ENCODE assay signal across 19 cellular contexts in the genomic region with DNA sequence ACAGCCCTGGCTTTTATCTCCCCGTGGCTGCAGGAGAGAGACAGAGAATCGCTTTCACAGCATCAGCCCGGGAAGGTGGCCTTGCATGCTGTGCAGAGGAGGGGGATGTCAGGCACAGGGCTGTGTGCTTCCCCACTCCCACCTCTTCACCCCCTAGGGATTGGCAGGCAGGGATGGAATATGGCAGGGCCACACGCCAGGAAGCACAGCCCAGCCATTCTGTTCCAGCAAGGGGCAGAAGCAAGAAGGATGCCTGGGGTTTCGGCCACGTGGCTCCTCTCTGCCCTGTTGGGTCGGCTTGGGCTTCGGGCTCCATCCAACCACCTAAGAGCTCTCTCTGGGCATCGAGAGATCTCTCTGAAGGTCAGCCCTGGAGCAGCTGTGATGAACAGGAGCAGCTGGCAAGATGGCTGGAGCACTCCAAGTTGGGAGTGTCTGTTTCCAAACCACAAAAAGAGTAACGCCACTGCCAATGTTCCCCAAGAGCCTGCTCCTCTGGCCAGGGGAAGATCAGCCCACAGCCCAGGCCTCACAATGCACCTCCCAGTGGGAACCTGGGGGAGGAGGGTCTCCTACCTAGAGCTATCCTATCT.
DNase-seq lines count a peak whose midpoint lies in the region; ATAC-seq and TF ChIP-seq lines count a peak whose summit lies in the region.
"Had no signal": no experiment of that assay in that cellular context is flagged by ENCODE, and none has a peak within 500 bp of the region (broad histone marks: within the 10 kb centered on the region; RNA-seq: fewer than 3 reads in every experiment).

No MANE protein-coding gene starts in this region.

- no peak overlapping the region for H3K18ac ChIP-seq in H9 (ENCODE audit: insufficient read length, low read depth, low read length)

- H3K36me3 ChIP-seq in adipocyte (ENCODE audit: control insufficient read depth, insufficient read depth, low read length, severe bottlenecking) (no peaks in the 10 kb centered on the region), hepatocyte (replicated peaks; ENCODE audit: insufficient read depth, low read depth) (no peaks in the 10 kb centered on the region), sigmoid colon (no peaks in the 10 kb centered on the region), left lung (no peaks in the 10 kb centered on the region)
- H3K36me3 ChIP-seq: Peyer's patch, prostate gland had no signal

- no peak for TF ChIP-seq EP300 in sigmoid colon (IDR thresholded peaks at IDR 0.05)

- no peak overlapping the region for H2AK5ac ChIP-seq in H9 (ENCODE audit: insufficient read length, low read length)

- no peaks in the 10 kb centered on the region for H3K79me1 ChIP-seq in H9 (ENCODE audit: insufficient read depth, low read depth, low read length, poor library complexity, severe bottlenecking)

- H4K8ac ChIP-seq in H9 (replicated peaks; ENCODE audit: insufficient read length, low read depth, low read length): no peak overlapping the region

- DNase-seq in H9 (peak; percentile 27), adipocyte (ENCODE audit: low read depth) (no peak), hepatocyte (ENCODE audit: low spot score) (no peak), sigmoid colon (no peak), DMS114 treated with DMSO at 0.1 percent for 48 hours (lab: John Stamatoyannopoulos, UW; ENCODE audit: unreplicated experiment) (no peak), left lung (no peak)
- DNase-seq in activated naive CD4-positive, alpha-beta T cell treated with anti-CD3 and anti-CD28 coated beads, Interleukin-2, amount 50 U/mL, for 72 hours (ENCODE audit: low spot score in 2 of 2): no peak
- DNase-seq: activated CD8-positive, alpha-beta T cell treated with anti-CD3 and anti-CD28 coated beads for 36 hours; activated naive CD4-positive, alpha-beta T cell treated with Interleukin-2 at 50 U/mL for 16 hours; central memory CD4-positive, alpha-beta T cell; HCEC 1CT; midbrain; NCI-H345; Peyer's patch; stimulated activated CD4-positive, alpha-beta T cell treated with anti-CD3 and anti-CD28 coated beads, Interleukin-4, amount 100 ng/mL, for 24 hours; stimulated activated naive CD4-positive, alpha-beta T cell treated with Interleukin-2 at 50 U/mL for 16 hours; T1000 had no signal

- H3K4me3 Mint-ChIP-seq in H9: no peak overlapping the region
- H3K4me3 Mint-ChIP-seq: activated CD8-positive, alpha-beta T cell treated with anti-CD3 and anti-CD28 coated beads for 36 hours had no signal

- H4K20me1 ChIP-seq in H9 (ENCODE audit: control insufficient read depth, insufficient read depth, insufficient read length): no peaks in the 10 kb centered on the region
- no peaks in the 10 kb centered on the region for H4K20me1 ChIP-seq in hepatocyte (ENCODE audit: insufficient read depth, poor library complexity, severe bottlenecking)

- H3K27me3 ChIP-seq in H9 (ENCODE audit: insufficient read depth, low read length) (no peaks in the 10 kb centered on the region), adipocyte (replicated peaks; ENCODE audit: control insufficient read depth, insufficient read depth, low read length) (no peaks in the 10 kb centered on the region), hepatocyte (no peaks in the 10 kb centered on the region), sigmoid colon (no peaks in the 10 kb centered on the region), left lung (no peaks in the 10 kb centered on the region)
- H3K27me3 ChIP-seq: Peyer's patch had no signal

- no peak overlapping the region for H3K27ac Mint-ChIP-seq in H9
- H3K27ac Mint-ChIP-seq in activated naive CD4-positive, alpha-beta T cell treated with anti-CD3 and anti-CD28 coated beads, Interleukin-2, amount 50 U/mL, for 72 hours: no peak overlapping the region
- H3K27ac Mint-ChIP-seq: activated CD8-positive, alpha-beta T cell treated with anti-CD3 and anti-CD28 coated beads for 36 hours had no signal

- no peak overlapping the region for H2BK5ac ChIP-seq in H9 (ENCODE audit: insufficient read length, low read length)

- H3K4me2 ChIP-seq in H9 (ENCODE audit: insufficient read depth, insufficient read length, low read length) (no peak overlapping the region), hepatocyte (peak overlapping the region; percentile 61)

- no peak overlapping the region for H3K23ac ChIP-seq in H9 (ENCODE audit: insufficient read length, low read depth, low read length)

- peaks cover 54 to 56% of the 10 kb centered on the region in 2 experiments for H3K4me1 Mint-ChIP-seq in H9

- no peak overlapping the region for H4K5ac ChIP-seq in H9 (ENCODE audit: insufficient read length, low read depth, low read length)

- no peaks in the 10 kb centered on the region for H3K9me3 Mint-ChIP-seq in H9
- no peaks in the 10 kb centered on the region for H3K9me3 Mint-ChIP-seq in activated naive CD4-positive, alpha-beta T cell treated with anti-CD3 and anti-CD28 coated beads, Interleukin-2, amount 50 U/mL, for 72 hours
- H3K9me3 Mint-ChIP-seq: activated CD8-positive, alpha-beta T cell treated with anti-CD3 and anti-CD28 coated beads for 36 hours had no signal

- no peaks in the 10 kb centered on the region for H3K9me2 ChIP-seq in hepatocyte (replicated peaks; ENCODE audit: insufficient read depth)

- H2BK20ac ChIP-seq in H9 (ENCODE audit: low read depth, low read length, poor library complexity, severe bottlenecking): no peak overlapping the region

- H3K27ac ChIP-seq in H9 (ENCODE audit: insufficient read length, low read depth, low read length) (no peak overlapping the region), hepatocyte (peak overlapping the region; percentile 61), sigmoid colon (peak overlapping the region; percentile 22 to 66 (median 50)), left lung (no peak overlapping the region)
- H3K27ac ChIP-seq: prostate gland had no signal

- no peaks in the 10 kb centered on the region for H3K79me2 ChIP-seq in H9 (ENCODE audit: insufficient read depth, low read length)
- H3K79me2 ChIP-seq in hepatocyte: peaks cover 4% of the 10 kb centered on the region

- TF ChIP-seq CTCF in H9 (conservative IDR thresholded peaks at IDR 0.05): no peak
- no peak for TF ChIP-seq CTCF in hepatocyte (IDR thresholded peaks at IDR 0.05; ENCODE audit: poor library complexity)
- no peak for TF ChIP-seq CTCF in sigmoid colon (IDR thresholded peaks at IDR 0.05)
- TF ChIP-seq CTCF in left lung (IDR thresholded peaks at IDR 0.05): no peak

- no peaks in the 10 kb centered on the region for H3K9me3 ChIP-seq in H9 (ENCODE audit: control insufficient read depth, low read depth, low read length)
- H3K9me3 ChIP-seq in adipocyte (ENCODE audit: control insufficient read depth, low read length): no peaks in the 10 kb centered on the region
- H3K9me3 ChIP-seq in hepatocyte (ENCODE audit: low read depth): no peaks in the 10 kb centered on the region
- no peaks in the 10 kb centered on the region for H3K9me3 ChIP-seq in sigmoid colon
- H3K9me3 ChIP-seq in left lung: no peaks in the 10 kb centered on the region
- H3K9me3 ChIP-seq: Peyer's patch, prostate gland had no signal

- intact Hi-C loops in sigmoid colon (cut with DNase I): loop anchor here (5.0 kb wide), 1 partner anchor 104 kb away; no protein-coding TSS in a partner anchor
- intact Hi-C loops in left lung (cut with DNase I): no loop called here

- peaks cover 8% of the 10 kb centered on the region; the same call in 1 of the 2 replicates for H3K4me1 ChIP-seq in H9 (ENCODE audit: insufficient read depth, low read length)
- H3K4me1 ChIP-seq in adipocyte (ENCODE audit: control insufficient read depth, insufficient read depth, low read length): peaks cover 12% of the 10 kb centered on the region
- peaks cover 33% of the 10 kb centered on the region for H3K4me1 ChIP-seq in hepatocyte (ENCODE audit: insufficient read depth)
- peaks cover 0 to 23% (median 15%) of the 10 kb centered on the region in 4 donors for H3K4me1 ChIP-seq in sigmoid colon
- peaks cover 0 to 3% of the 10 kb centered on the region in 2 donors for H3K4me1 ChIP-seq in left lung
- H3K4me1 ChIP-seq: prostate gland had no signal

- H3K4me3 ChIP-seq in adipocyte (ENCODE audit: low read length) (no peak overlapping the region), hepatocyte (no peak overlapping the region), sigmoid colon (no peak overlapping the region), left lung (no peak overlapping the region)
- H3K4me3 ChIP-seq: prostate gland had no signal

- WGBS in H9 (ENCODE audit: extremely low coverage, insufficient read length, low lambda C conversion rate): no CpG with 5 or more reads among the region's 10 CpGs
- 70% methylated on average over 10 of the region's 10 CpGs for WGBS in hepatocyte (ENCODE audit: low lambda C conversion rate, missing lambda C conversion rate)
- 71 to 79% methylated on average over 10 of the region's 10 CpGs for WGBS in sigmoid colon, 2 donors

- no peak overlapping the region for H4K91ac ChIP-seq in H9 (ENCODE audit: insufficient read length, low read depth, low read length)

- no peak overlapping the region for H2BK15ac ChIP-seq in H9 (ENCODE audit: low read depth, low read length)

- no peak overlapping the region for H3K56ac ChIP-seq in H9 (ENCODE audit: insufficient read length, low read depth, low read length)

- H2AFZ ChIP-seq in H9 (ENCODE audit: low read length) (no peak overlapping the region), hepatocyte (no peak overlapping the region)

- H3K27me3 Mint-ChIP-seq in H9 (ENCODE audit: low read depth): no peaks in the 10 kb centered on the region

- H3K9ac ChIP-seq in H9 (ENCODE audit: extremely low read depth, insufficient read length, low read length): no peak overlapping the region
- peak overlapping the region; percentile 86 for H3K9ac ChIP-seq in adipocyte (ENCODE audit: low read length)

- no peak overlapping the region for H3K4ac ChIP-seq in H9 (ENCODE audit: low read depth, low read length)

- H2BK12ac ChIP-seq in H9 (ENCODE audit: insufficient read length, low read depth, low read length): no peak overlapping the region

- H3K23me2 ChIP-seq in H9 (ENCODE audit: insufficient read length, low read depth, low read length, poor library complexity, severe bottlenecking): no peaks in the 10 kb centered on the region

- no peak overlapping the region for H3T11ph ChIP-seq in H9 (ENCODE audit: low read length)

- no peaks in the 10 kb centered on the region for H3K36me3 Mint-ChIP-seq in H9 (ENCODE audit: insufficient read depth in 1 of 3, low read depth in 3 of 3)
- no peaks in the 10 kb centered on the region for H3K36me3 Mint-ChIP-seq in activated naive CD4-positive, alpha-beta T cell treated with anti-CD3 and anti-CD28 coated beads, Interleukin-2, amount 50 U/mL, for 72 hours

- ATAC-seq in GM21447 (IDR thresholded peaks at IDR 0.05; ENCODE audit: unreplicated experiment): no peak
- no peak for ATAC-seq in activated naive CD4-positive, alpha-beta T cell treated with anti-CD3 and anti-CD28 coated beads, Interleukin-2, amount 50 U/mL, for 72 hours
- ATAC-seq in left lung: no peak
- ATAC-seq: activated CD8-positive, alpha-beta T cell treated with anti-CD3 and anti-CD28 coated beads for 36 hours had no signal

- H3K14ac ChIP-seq in H9 (ENCODE audit: insufficient read depth, low read length): no peak overlapping the region; the same call in 1 of the 2 replicates

- TF ChIP-seq POLR2A in sigmoid colon (IDR thresholded peaks at IDR 0.05): no peak

- H2BK120ac ChIP-seq in H9 (ENCODE audit: low read depth, low read length, poor library complexity, severe bottlenecking): no peak overlapping the region

Comparison
In these comparisons a context has a peak if more than half of its experiments do, and no peak if none do; other contexts are left out.
1. H3K27ac ChIP-seq: peak in hepatocyte (single experiment) and sigmoid colon (4 of 4); none in H9 (single experiment) and left lung (0 of 2).